In the genomic region with DNA sequence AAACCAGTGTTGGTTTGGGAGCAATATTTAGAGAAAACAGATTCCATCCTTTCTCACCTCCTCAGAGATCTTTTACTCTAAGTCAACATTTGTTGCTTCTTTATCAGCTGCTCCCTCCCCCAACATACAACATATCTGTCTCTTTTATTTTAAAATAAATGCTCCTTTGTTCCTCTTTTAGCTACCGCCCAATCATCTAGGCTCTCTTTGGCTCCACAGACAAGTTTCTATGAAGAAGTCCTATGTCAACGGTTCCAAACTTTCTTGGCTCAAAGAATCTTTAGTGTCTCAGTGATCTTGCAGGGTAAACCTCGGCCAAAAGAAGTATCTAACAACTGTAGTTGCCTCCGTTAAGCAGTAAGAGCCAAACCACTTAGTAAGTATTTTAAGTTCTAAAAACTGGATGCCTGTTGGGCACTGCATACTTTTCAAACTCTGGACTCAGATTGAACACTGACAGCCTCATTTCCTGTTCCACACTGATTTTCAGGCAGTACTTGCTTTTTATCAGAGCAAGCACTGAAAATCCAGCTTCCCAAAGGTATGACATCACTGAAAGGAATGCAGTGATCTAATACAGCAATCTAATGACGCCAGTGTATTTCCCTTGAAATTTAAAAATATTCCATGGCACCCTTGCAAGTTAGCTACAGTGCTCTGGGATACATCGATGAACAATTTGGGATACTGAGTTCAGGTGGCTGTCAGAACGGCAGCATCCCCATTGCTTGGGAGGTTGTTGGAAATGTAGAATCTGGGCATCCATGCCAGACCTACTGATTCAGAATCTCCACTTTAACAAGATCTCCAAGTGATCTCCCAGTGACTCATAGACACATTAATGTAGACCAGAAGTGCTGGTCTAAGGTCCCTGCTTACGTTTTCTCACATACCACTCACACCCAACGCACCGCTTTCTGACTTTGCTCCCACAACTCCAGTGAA, we compare ENCODE assay signal across 1 cellular context.
TF ChIP-seq lines count a peak whose summit lies in the region.

No MANE protein-coding gene starts in this region.

TF ChIP-seq in K562, 482 proteins besides CTCF, POLR2A, EP300 and RAD21:
- TF ChIP-seq, protein P1, sequence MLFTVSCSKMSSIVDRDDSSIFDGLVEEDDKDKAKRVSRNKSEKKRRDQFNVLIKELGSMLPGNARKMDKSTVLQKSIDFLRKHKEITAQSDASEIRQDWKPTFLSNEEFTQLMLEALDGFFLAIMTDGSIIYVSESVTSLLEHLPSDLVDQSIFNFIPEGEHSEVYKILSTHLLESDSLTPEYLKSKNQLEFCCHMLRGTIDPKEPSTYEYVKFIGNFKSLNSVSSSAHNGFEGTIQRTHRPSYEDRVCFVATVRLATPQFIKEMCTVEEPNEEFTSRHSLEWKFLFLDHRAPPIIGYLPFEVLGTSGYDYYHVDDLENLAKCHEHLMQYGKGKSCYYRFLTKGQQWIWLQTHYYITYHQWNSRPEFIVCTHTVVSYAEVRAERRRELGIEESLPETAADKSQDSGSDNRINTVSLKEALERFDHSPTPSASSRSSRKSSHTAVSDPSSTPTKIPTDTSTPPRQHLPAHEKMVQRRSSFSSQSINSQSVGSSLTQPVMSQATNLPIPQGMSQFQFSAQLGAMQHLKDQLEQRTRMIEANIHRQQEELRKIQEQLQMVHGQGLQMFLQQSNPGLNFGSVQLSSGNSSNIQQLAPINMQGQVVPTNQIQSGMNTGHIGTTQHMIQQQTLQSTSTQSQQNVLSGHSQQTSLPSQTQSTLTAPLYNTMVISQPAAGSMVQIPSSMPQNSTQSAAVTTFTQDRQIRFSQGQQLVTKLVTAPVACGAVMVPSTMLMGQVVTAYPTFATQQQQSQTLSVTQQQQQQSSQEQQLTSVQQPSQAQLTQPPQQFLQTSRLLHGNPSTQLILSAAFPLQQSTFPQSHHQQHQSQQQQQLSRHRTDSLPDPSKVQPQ (CRISPR knock-in tag; IDR thresholded peaks at IDR 0.05; ENCODE audit: borderline replicate concordance), result no peak
- TF ChIP-seq, protein P2, sequence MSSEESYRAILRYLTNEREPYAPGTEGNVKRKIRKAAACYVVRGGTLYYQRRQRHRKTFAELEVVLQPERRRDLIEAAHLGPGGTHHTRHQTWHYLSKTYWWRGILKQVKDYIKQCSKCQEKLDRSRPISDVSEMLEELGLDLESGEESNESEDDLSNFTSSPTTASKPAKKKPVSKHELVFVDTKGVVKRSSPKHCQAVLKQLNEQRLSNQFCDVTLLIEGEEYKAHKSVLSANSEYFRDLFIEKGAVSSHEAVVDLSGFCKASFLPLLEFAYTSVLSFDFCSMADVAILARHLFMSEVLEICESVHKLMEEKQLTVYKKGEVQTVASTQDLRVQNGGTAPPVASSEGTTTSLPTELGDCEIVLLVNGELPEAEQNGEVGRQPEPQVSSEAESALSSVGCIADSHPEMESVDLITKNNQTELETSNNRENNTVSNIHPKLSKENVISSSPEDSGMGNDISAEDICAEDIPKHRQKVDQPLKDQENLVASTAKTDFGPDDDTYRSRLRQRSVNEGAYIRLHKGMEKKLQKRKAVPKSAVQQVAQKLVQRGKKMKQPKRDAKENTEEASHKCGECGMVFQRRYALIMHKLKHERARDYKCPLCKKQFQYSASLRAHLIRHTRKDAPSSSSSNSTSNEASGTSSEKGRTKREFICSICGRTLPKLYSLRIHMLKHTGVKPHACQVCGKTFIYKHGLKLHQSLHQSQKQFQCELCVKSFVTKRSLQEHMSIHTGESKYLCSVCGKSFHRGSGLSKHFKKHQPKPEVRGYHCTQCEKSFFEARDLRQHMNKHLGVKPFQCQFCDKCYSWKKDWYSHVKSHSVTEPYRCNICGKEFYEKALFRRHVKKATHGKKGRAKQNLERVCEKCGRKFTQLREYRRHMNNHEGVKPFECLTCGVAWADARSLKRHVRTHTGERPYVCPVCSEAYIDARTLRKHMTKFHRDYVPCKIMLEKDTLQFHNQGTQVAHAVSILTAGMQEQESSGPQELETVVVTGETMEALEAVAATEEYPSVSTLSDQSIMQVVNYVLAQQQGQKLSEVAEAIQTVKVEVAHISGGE (CRISPR knock-in tag; IDR thresholded peaks at IDR 0.05), result no peak
- TF ChIP-seq ATF7 (IDR thresholded peaks at IDR 0.05) (peak; percentile 52; the same call in 1 of the 2 replicates), ATF1 (CRISPR knock-in tag; IDR thresholded peaks at IDR 0.05) (no peak), ATF1 (tag; IDR thresholded peaks at IDR 0.05) (peak; percentile 38; the same call in 1 of the 2 replicates), KDM1A (IDR thresholded peaks at IDR 0.05) (peak in 1 of 2 experiments; percentile 16; a peak in 1 of 4 replicates)
- TF ChIP-seq, protein P3, sequence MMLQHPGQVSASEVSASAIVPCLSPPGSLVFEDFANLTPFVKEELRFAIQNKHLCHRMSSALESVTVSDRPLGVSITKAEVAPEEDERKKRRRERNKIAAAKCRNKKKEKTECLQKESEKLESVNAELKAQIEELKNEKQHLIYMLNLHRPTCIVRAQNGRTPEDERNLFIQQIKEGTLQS (IDR thresholded peaks at IDR 0.05), result peak; percentile 76
- TF ChIP-seq, protein P3 (CRISPR knock-in tag; conservative IDR thresholded peaks at IDR 0.05), result no peak
